18 cellular contexts compared by ENCODE assay signal in the genomic region with DNA sequence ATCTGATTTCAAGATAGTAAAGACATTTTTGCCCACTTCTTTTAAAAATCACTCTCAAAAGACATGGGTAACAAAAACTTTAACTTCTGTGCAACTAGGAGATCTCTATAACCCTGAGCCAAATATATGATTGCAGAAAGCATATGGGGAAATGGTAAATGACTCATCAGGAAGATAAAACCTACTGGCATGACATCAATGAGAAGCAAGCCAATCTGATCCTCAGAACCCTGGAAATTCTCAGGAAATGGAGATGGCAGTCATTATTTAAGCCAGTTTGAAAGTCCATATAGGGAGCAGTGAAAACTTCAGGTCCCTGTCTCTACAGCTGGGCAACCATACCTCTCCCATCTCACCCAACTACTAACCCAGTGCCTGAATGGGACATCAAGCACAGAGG.
DNase-seq lines count a peak whose midpoint lies in the region; ATAC-seq and TF ChIP-seq lines count a peak whose summit lies in the region.
"Had no signal": no experiment of that assay in that cellular context is flagged by ENCODE, and none has a peak within 500 bp of the region (broad histone marks: within the 10 kb centered on the region; RNA-seq: fewer than 3 reads in every experiment).

No MANE protein-coding gene starts in this region.

- no peak overlapping the region for H3K4me3 Mint-ChIP-seq in natural killer cell treated with Interleukin-12 subunit alpha and Interleukin-12 subunit beta and Interleukin-15 and Interleukin-18, amount 100 ng/mL, for 72 hours
- H3K4me3 Mint-ChIP-seq: activated naive CD4-positive, alpha-beta T cell treated with anti-CD3 and anti-CD28 coated beads, Interleukin-2, amount 10 ng/mL, durations not matched to agents 7 days and 5 days; CD4-positive, alpha-beta memory T cell; memory B cell; stimulated activated naive CD8-positive, alpha-beta T cell treated with anti-CD3 and anti-CD28 coated beads, Interleukin-15, Interleukin-2, amounts not matched to agents 100 ng/mL and 50 ng/mL, for 24 hours had no signal

- no peaks in the 10 kb centered on the region for H3K4me1 Mint-ChIP-seq in natural killer cell treated with Interleukin-12 subunit alpha and Interleukin-12 subunit beta and Interleukin-15 and Interleukin-18, amount 100 ng/mL, for 72 hours (ENCODE audit: low read depth in 2 of 2)
- H3K4me1 Mint-ChIP-seq: activated naive CD4-positive, alpha-beta T cell treated with anti-CD3 and anti-CD28 coated beads, Interleukin-2, amount 10 ng/mL, durations not matched to agents 7 days and 5 days; CD4-positive, alpha-beta memory T cell; memory B cell had no signal

- H3K4me2 ChIP-seq in mammary epithelial cell (ENCODE audit: insufficient read depth, low read depth, low read length) = no peak overlapping the region

- TF ChIP-seq POLR2A in tibial nerve (IDR thresholded peaks at IDR 0.05) = no peak

- H3K27me3 ChIP-seq in mammary epithelial cell (ENCODE audit: insufficient read depth, low read length) (no peaks in the 10 kb centered on the region), tibial nerve (no peaks in the 10 kb centered on the region)
- H3K27me3 ChIP-seq: neutrophil, right lobe of liver, uterus had no signal

- no peak overlapping the region for H2AFZ ChIP-seq in mammary epithelial cell (ENCODE audit: low read depth, low read length)

- no peak overlapping the region for H3K4me3 ChIP-seq in mammary epithelial cell (replicated peaks in 1 of 3; ENCODE audit: insufficient read depth in 1 of 3, low read depth in 2 of 3, low read length in 3 of 3)
- H3K4me3 ChIP-seq in tibial nerve = no peak overlapping the region
- H3K4me3 ChIP-seq: right lobe of liver, uterus had no signal

- no peaks in the 10 kb centered on the region for H3K79me2 ChIP-seq in mammary epithelial cell (ENCODE audit: insufficient read depth, low read length)

- intact Hi-C loops in mammary epithelial cell (cut with micrococcal nuclease) = loop anchor here (10.0 kb wide), 1 partner anchor 452 kb away; no protein-coding TSS in a partner anchor

- dilution Hi-C loops in mammary epithelial cell (cut with HindIII; ENCODE audit: low sequenced_read_pairs) = no loop called here

- TF ChIP-seq CTCF in mammary epithelial cell (conservative IDR thresholded peaks at IDR 0.05 in 1 of 2, IDR thresholded peaks at IDR 0.05 in 1 of 2; ENCODE audit: extremely low read depth in 1 of 2, insufficient read depth in 1 of 2, low read depth in 1 of 2, low read length in 2 of 2) (no peak), tibial nerve (IDR thresholded peaks at IDR 0.05) (no peak)

- no peaks in the 10 kb centered on the region for H3K36me3 ChIP-seq in mammary epithelial cell (ENCODE audit: insufficient read depth, low read length)
- no peaks in the 10 kb centered on the region for H3K36me3 ChIP-seq in tibial nerve
- H3K36me3 ChIP-seq: neutrophil, right lobe of liver, uterus had no signal

- ATAC-seq in natural killer cell treated with Interleukin-12 subunit alpha and Interleukin-12 subunit beta and Interleukin-15 and Interleukin-18, amount 100 ng/mL, for 72 hours = no peak
- ATAC-seq: right lobe of liver had no signal

- BruUV-seq in mammary epithelial cell (replicated peaks; lab: Mats Ljungman, UMichigan) = no TSS peak

- H3K4me1 ChIP-seq in mammary epithelial cell (ENCODE audit: insufficient read depth, low read length) = peaks cover 17% of the 10 kb centered on the region
- peaks cover 0 to 4% (median 0%) of the 10 kb centered on the region in 4 donors for H3K4me1 ChIP-seq in tibial nerve
- H3K4me1 ChIP-seq: right lobe of liver, uterus had no signal

- H3K9me3 Mint-ChIP-seq in natural killer cell treated with Interleukin-12 subunit alpha and Interleukin-12 subunit beta and Interleukin-15 and Interleukin-18, amount 100 ng/mL, for 72 hours = peaks cover 3% of the 10 kb centered on the region
- H3K9me3 Mint-ChIP-seq: activated naive CD4-positive, alpha-beta T cell treated with anti-CD3 and anti-CD28 coated beads, Interleukin-2, amount 10 ng/mL, durations not matched to agents 7 days and 5 days; memory B cell; stimulated activated naive CD8-positive, alpha-beta T cell treated with anti-CD3 and anti-CD28 coated beads, Interleukin-15, Interleukin-2, amounts not matched to agents 100 ng/mL and 50 ng/mL, for 24 hours had no signal

- no peak overlapping the region for H3K27ac Mint-ChIP-seq in natural killer cell treated with Interleukin-12 subunit alpha and Interleukin-12 subunit beta and Interleukin-15 and Interleukin-18, amount 100 ng/mL, for 72 hours
- H3K27ac Mint-ChIP-seq: activated naive CD4-positive, alpha-beta T cell treated with anti-CD3 and anti-CD28 coated beads, Interleukin-2, amount 10 ng/mL, durations not matched to agents 7 days and 5 days; CD4-positive, alpha-beta memory T cell; memory B cell; stimulated activated naive CD8-positive, alpha-beta T cell treated with anti-CD3 and anti-CD28 coated beads, Interleukin-15, Interleukin-2, amounts not matched to agents 100 ng/mL and 50 ng/mL, for 24 hours had no signal

- H3K27ac ChIP-seq in mammary epithelial cell (ENCODE audit: insufficient read depth, low read depth, low read length) (no peak overlapping the region), tibial nerve (no peak overlapping the region)
- H3K27ac ChIP-seq: neutrophil, right lobe of liver, uterus had no signal

- CTCF ChIA-PET in mammary epithelial cell (lab: Charles Lee; ENCODE audit: low non-redundant PET) = no interaction called here

- H3K27me3 Mint-ChIP-seq in natural killer cell treated with Interleukin-12 subunit alpha and Interleukin-12 subunit beta and Interleukin-15 and Interleukin-18, amount 100 ng/mL, for 72 hours = peaks cover 7 to 14% of the 10 kb centered on the region in 2 donors
- H3K27me3 Mint-ChIP-seq: activated naive CD4-positive, alpha-beta T cell treated with anti-CD3 and anti-CD28 coated beads, Interleukin-2, amount 10 ng/mL, durations not matched to agents 7 days and 5 days had no signal

- H3K9me3 ChIP-seq in mammary epithelial cell (replicated peaks; ENCODE audit: insufficient read depth, low read length) (no peaks in the 10 kb centered on the region), tibial nerve (no peaks in the 10 kb centered on the region)
- H3K9me3 ChIP-seq: neutrophil, right lobe of liver, uterus had no signal

- no peak for TF ChIP-seq EP300 in tibial nerve (IDR thresholded peaks at IDR 0.05)

- peak; percentile 75 for DNase-seq in EH (ENCODE audit: low read depth)
- peak; percentile 48 for DNase-seq in MV-4-11 (lab: John Stamatoyannopoulos, UW)
- peak; percentile 40 for DNase-seq in mammary epithelial cell
- DNase-seq in kidney glomerular epithelial cell (lab: John Stamatoyannopoulos, UW) = peak; percentile 3
- no peak for DNase-seq in tibial nerve (ENCODE audit: low spot score in 2 of 2)
- DNase-seq in stimulated activated CD4-positive, alpha-beta T cell treated with anti-CD3 and anti-CD28 coated beads, Interleukin-4, amount 100 ng/mL, for 4 hours = no peak
- DNase-seq in natural killer cell treated with Interleukin-12 subunit alpha and Interleukin-12 subunit beta and Interleukin-15 and Interleukin-18, amount 100 ng/mL, for 72 hours (ENCODE audit: low spot score) = no peak
- no peak for DNase-seq in amygdala (lab: John Stamatoyannopoulos, UW)
- DNase-seq: activated CD4-positive, CD25-positive, alpha-beta regulatory T cell; activated CD8-positive, alpha-beta memory T cell treated with anti-CD3 and anti-CD28 coated beads, Interleukin-2, amount 50 U/mL, for 4 hours; activated naive CD4-positive, alpha-beta T cell treated with anti-CD3 and anti-CD28 coated beads, Interleukin-2, amount 10 ng/mL, durations not matched to agents 7 days and 5 days; CD4-positive, alpha-beta memory T cell; NCI-H2029; right lobe of liver; uterus had no signal

- in situ Hi-C loops in mammary epithelial cell (cut with MboI; ENCODE audit: low sequenced_read_pairs in 2 of 2) = no loop called here

- H3K36me3 Mint-ChIP-seq in natural killer cell treated with Interleukin-12 subunit alpha and Interleukin-12 subunit beta and Interleukin-15 and Interleukin-18, amount 100 ng/mL, for 72 hours = no peaks in the 10 kb centered on the region
- H3K36me3 Mint-ChIP-seq: activated naive CD4-positive, alpha-beta T cell treated with anti-CD3 and anti-CD28 coated beads, Interleukin-2, amount 10 ng/mL, durations not matched to agents 7 days and 5 days; CD4-positive, alpha-beta memory T cell; memory B cell had no signal

- H3K9ac ChIP-seq in mammary epithelial cell (ENCODE audit: insufficient read depth, low read length) = no peak overlapping the region

- H4K20me1 ChIP-seq in mammary epithelial cell (ENCODE audit: insufficient read depth, low read length) = no peaks in the 10 kb centered on the region

Comparison
In these comparisons a context has a peak if more than half of its experiments do, and no peak if none do; other contexts are left out.
1. DNase-seq: peak in EH (single experiment), MV-4-11 (single experiment), mammary epithelial cell (single experiment) and kidney glomerular epithelial cell (single experiment); none in tibial nerve (0 of 2), stimulated activated CD4-positive, alpha-beta T cell treated with anti-CD3 and anti-CD28 coated beads, Interleukin-4, amount 100 ng/mL, for 4 hours (0 of 2), natural killer cell treated with Interleukin-12 subunit alpha and Interleukin-12 subunit beta and Interleukin-15 and Interleukin-18, amount 100 ng/mL, for 72 hours (single experiment) and amygdala (0 of 56).